Comparison of ENCODE assay signal across 8 cellular contexts in the genomic region with DNA sequence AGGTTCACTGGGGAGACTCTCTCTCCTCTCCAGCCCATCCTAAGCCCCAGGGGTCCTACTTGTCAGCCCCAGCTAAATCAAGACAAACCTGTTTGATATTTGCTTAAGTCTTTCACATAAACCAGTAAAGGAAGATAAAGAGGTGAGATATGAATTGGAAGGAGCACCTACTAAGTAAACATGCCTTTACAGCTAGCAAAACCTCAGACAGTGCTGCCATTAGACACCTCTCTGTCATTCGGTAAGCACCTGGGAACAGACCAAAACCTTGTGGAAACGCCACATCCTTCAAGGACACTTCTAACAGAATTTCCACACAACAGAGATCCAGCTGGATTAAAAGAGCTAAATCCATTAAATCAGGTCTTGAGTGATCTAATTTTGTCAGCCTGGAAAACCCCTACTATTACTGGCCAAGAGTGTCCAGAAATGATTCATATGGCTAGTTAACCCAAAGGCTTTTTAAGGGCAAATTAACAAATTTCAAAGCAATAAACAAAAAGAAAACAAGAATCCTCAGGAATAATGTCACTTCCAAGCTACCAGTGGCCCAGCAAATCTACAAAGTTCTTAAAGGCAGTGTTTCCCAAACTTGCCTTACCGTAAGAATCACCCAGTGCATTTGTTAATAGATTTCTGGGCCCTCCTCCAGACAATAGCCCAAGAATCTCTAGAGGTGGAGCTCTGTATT. TPM values are rescaled to one million over a fixed set of nuclear protein-coding genes. Genes with fewer than 3 reads are reported as not detected.
DNase-seq lines count a peak whose midpoint lies in the region; ATAC-seq and TF ChIP-seq lines count a peak whose summit lies in the region.

No MANE protein-coding gene starts in this region.

- H3K9me3 Mint-ChIP-seq in activated naive CD4-positive, alpha-beta T cell treated with anti-CD3 and anti-CD28 coated beads, Interleukin-2, amount 50 U/mL, for 24 hours: no peaks in the 10 kb centered on the region

- H3K27ac Mint-ChIP-seq in activated naive CD4-positive, alpha-beta T cell treated with anti-CD3 and anti-CD28 coated beads, Interleukin-2, amount 50 U/mL, for 24 hours: peak overlapping the region; percentile 53

- 38 to 41% methylated on average over 3 of the region's 3 CpGs for WGBS in upper lobe of left lung, 2 donors

- no peak for TF ChIP-seq EP300 in upper lobe of left lung (IDR thresholded peaks at IDR 0.05)

- peaks cover 21% of the 10 kb centered on the region for H3K36me3 Mint-ChIP-seq in activated naive CD4-positive, alpha-beta T cell treated with anti-CD3 and anti-CD28 coated beads, Interleukin-2, amount 50 U/mL, for 24 hours

- peak overlapping the region; percentile 96 to 99 for H3K27ac ChIP-seq in ascending aorta
- peak overlapping the region; percentile 11 to 99 (median 56) for H3K27ac ChIP-seq in upper lobe of left lung

- no peak for TF ChIP-seq CTCF in ascending aorta (IDR thresholded peaks at IDR 0.05)
- no peak for TF ChIP-seq CTCF in upper lobe of left lung (IDR thresholded peaks at IDR 0.05)

- peak overlapping the region in 1 of 2 donors; percentile 91 for H3K4me3 ChIP-seq in ascending aorta
- H3K4me3 ChIP-seq in upper lobe of left lung: no peak overlapping the region

- no peaks in the 10 kb centered on the region for H3K27me3 Mint-ChIP-seq in activated naive CD4-positive, alpha-beta T cell treated with anti-CD3 and anti-CD28 coated beads, Interleukin-2, amount 50 U/mL, for 24 hours

- peaks cover 0 to 13% of the 10 kb centered on the region in 2 donors for H3K9me3 ChIP-seq in ascending aorta
- H3K9me3 ChIP-seq in upper lobe of left lung: no peaks in the 10 kb centered on the region

- DNase-seq in activated naive CD4-positive, alpha-beta T cell (lab: John Stamatoyannopoulos, UW): no peak
- DNase-seq in ascending aorta (ENCODE audit: low spot score in 2 of 2) (peak in 1 of 2 donors; percentile 30), lung microvascular endothelial cell (ENCODE audit: low read depth in 2 of 2) (peak; percentile 32 to 89), upper lobe of left lung (no peak)
- no peak for DNase-seq in stimulated activated CD4-positive, alpha-beta T cell treated with anti-CD3 and anti-CD28 coated beads, Interleukin-1b, Interleukin-23, amount 100 ng/mL, for 48 hours
- DNase-seq in NK-92 treated with Interleukin-12 subunit alpha and Interleukin-12 subunit beta, amount 100 ng/mL, for 24 hours (lab: John Stamatoyannopoulos, UW): no peak

- no peak for ATAC-seq in upper lobe of left lung (ENCODE audit: low FRiP score in 2 of 2)
- no peak for ATAC-seq in activated CD4-positive, CD25-positive, alpha-beta regulatory T cell treated with anti-CD3 and anti-CD28 coated beads, Interleukin-2, amount 50 U/mL, for 24 hours

- H3K36me3 ChIP-seq in ascending aorta (no peaks in the 10 kb centered on the region), upper lobe of left lung (peaks cover 0 to 4% (median 0%) of the 10 kb centered on the region in 4 donors)

- peak overlapping the region; percentile 33 for H3K4me3 Mint-ChIP-seq in activated naive CD4-positive, alpha-beta T cell treated with anti-CD3 and anti-CD28 coated beads, Interleukin-2, amount 50 U/mL, for 24 hours

- TF ChIP-seq POLR2A in upper lobe of left lung (IDR thresholded peaks at IDR 0.05): no peak

- H3K27me3 ChIP-seq in ascending aorta (no peaks in the 10 kb centered on the region), upper lobe of left lung (no peaks in the 10 kb centered on the region)

- intact Hi-C loops in ascending aorta (cut with DNase I): loop anchor here (10.0 kb wide), 1 partner anchor 1604 kb away; no protein-coding TSS in a partner anchor

- H3K4me1 ChIP-seq in ascending aorta (peaks cover 3 to 24% of the 10 kb centered on the region in 2 donors), upper lobe of left lung (peaks cover 33 to 49% (median 37%) of the 10 kb centered on the region in 4 donors)

- peaks cover 57% of the 10 kb centered on the region for H3K4me1 Mint-ChIP-seq in activated naive CD4-positive, alpha-beta T cell treated with anti-CD3 and anti-CD28 coated beads, Interleukin-2, amount 50 U/mL, for 24 hours

RNA-seq across cellular contexts. Expression of gene VPS37C, which starts 2.4 kb away (rescaled TPM):
- 25.8 TPM for total RNA-seq in ascending aorta
- 4.4 and 6.2 TPM in 2 replicates for total RNA-seq in lung microvascular endothelial cell
- 10 to 100 TPM; 14.7 to 42.0 (median 24.3) TPM for total RNA-seq in upper lobe of left lung

RNA-seq across cellular contexts. Expression of gene PGA3, which starts 44.5 kb away (rescaled TPM):
- 26.8 TPM for total RNA-seq in ascending aorta
- total RNA-seq in lung microvascular endothelial cell: not detected in 2 replicates
- under 1 TPM in 2 of 6 donors, not detected in 4; 0.14 to 0.67 TPM for total RNA-seq in upper lobe of left lung

RNA-seq across cellular contexts. Expression of gene CD5, which starts 56.5 kb away (rescaled TPM):
- total RNA-seq in ascending aorta: 1.3 TPM
- total RNA-seq in lung microvascular endothelial cell: not detected in 2 replicates
- total RNA-seq in upper lobe of left lung: 1 to 10 TPM; 1.2 to 3.1 (median 2.1) TPM

Comparison
In these comparisons a context has a peak if more than half of its experiments do, and no peak if none do; other contexts are left out.
1. DNase-seq: peak in lung microvascular endothelial cell (2 of 2); none in activated naive CD4-positive, alpha-beta T cell (0 of 4), upper lobe of left lung (0 of 2), stimulated activated CD4-positive, alpha-beta T cell treated with anti-CD3 and anti-CD28 coated beads, Interleukin-1b, Interleukin-23, amount 100 ng/mL, for 48 hours (single experiment) and NK-92 treated with Interleukin-12 subunit alpha and Interleukin-12 subunit beta, amount 100 ng/mL, for 24 hours (single experiment).
2. RNA of gene PGA3, which starts 44.5 kb away (total RNA-seq): 26.8 TPM in ascending aorta (single experiment); 0.14 to 0.67 TPM in upper lobe of left lung and not detected in lung microvascular endothelial cell; every median in the first group is over 10 times any median in the second.